ENCODE assay signal across 16 cellular contexts in genomic region chr2:241966671-241967070, GRCh38.
A peak's percentile ranks its signal among the peaks of the same experiment; 100 is the strongest.
DNase-seq lines count a peak whose midpoint lies in the region; ATAC-seq and TF ChIP-seq lines count a peak whose summit lies in the region.
"Had no signal": no experiment of that assay in that cellular context is flagged by ENCODE, and none has a peak within 500 bp of the region (broad histone marks: within the 10 kb centered on the region; RNA-seq: fewer than 3 reads in every experiment).

No MANE protein-coding gene starts in this region.

- peaks cover 2 to 15% of the 10 kb centered on the region in 2 experiments; a peak in 3 of 4 replicates for H3K4me1 ChIP-seq in SK-N-SH (ENCODE audit: control insufficient read depth in 1 of 2, insufficient read depth in 2 of 2, low read depth in 1 of 2, low read length in 1 of 2)
- peaks cover 11% of the 10 kb centered on the region; the same call in 1 of the 2 replicates for H3K4me1 ChIP-seq in GM23248 (ENCODE audit: insufficient read depth)

- no peaks in the 10 kb centered on the region for H3K79me2 ChIP-seq in SK-N-SH (ENCODE audit: insufficient read depth)
- H3K79me2 ChIP-seq in GM23248 (ENCODE audit: insufficient read depth): no peaks in the 10 kb centered on the region

- CTCF ChIA-PET in SK-N-SH (lab: Yijun Ruan, JAX): interaction anchor here (0.7 to 1.8 kb wide), 3 partner anchors 13 to 16 kb away, joined by 3 to 6 read pairs (median 3); no protein-coding TSS in a partner anchor

- WGBS in SK-N-SH (ENCODE audit: low lambda C conversion rate): 91% methylated on average over 7 of the region's 7 CpGs
- WGBS in GM23248 (ENCODE audit: low coverage in 1 of 2, low lambda C conversion rate in 2 of 2, missing lambda C conversion rate in 2 of 2), 2 experiments: 88 to 89% methylated on average over 7 of the region's 7 CpGs

- peak overlapping the region; percentile 79 for H3K4me3 Mint-ChIP-seq in activated naive CD8-positive, alpha-beta T cell
- no peak overlapping the region for H3K4me3 Mint-ChIP-seq in nephron

- peak overlapping the region; percentile 93 for H3K27ac Mint-ChIP-seq in activated naive CD8-positive, alpha-beta T cell
- H3K27ac Mint-ChIP-seq in nephron: peak overlapping the region in 2 of 3 experiments; percentile 68 to 78

- ATAC-seq in SK-N-SH treated with all-trans-retinoic acid at 6 μM for 48 hours (no peak), GM21723 (IDR thresholded peaks at IDR 0.05; ENCODE audit: unreplicated experiment) (no peak)

- no peaks in the 10 kb centered on the region for H4K20me1 ChIP-seq in SK-N-SH (ENCODE audit: insufficient read depth)
- no peaks in the 10 kb centered on the region for H4K20me1 ChIP-seq in GM23248 (ENCODE audit: insufficient read depth)

- no peaks in the 10 kb centered on the region for H3K27me3 ChIP-seq in SK-N-SH (ENCODE audit: insufficient read depth)
- H3K27me3 ChIP-seq in GM23248 (replicated peaks; ENCODE audit: insufficient read depth): no peaks in the 10 kb centered on the region; the same call in 1 of the 2 replicates
- H3K27me3 ChIP-seq: esophagus muscularis mucosa, Peyer's patch, tibial nerve had no signal

- H3K9me3 ChIP-seq in SK-N-SH (no peaks in the 10 kb centered on the region), GM23248 (ENCODE audit: low read depth) (no peaks in the 10 kb centered on the region)
- H3K9me3 ChIP-seq: esophagus muscularis mucosa, Peyer's patch, tibial nerve had no signal

- H3F3A ChIP-seq in SK-N-SH (replicated peaks; ENCODE audit: insufficient read depth): peaks cover 17% of the 10 kb centered on the region
- H3F3A ChIP-seq in GM23248 (ENCODE audit: insufficient read depth): peaks cover 11% of the 10 kb centered on the region; the same call in 1 of the 2 replicates

- H3K4me3 ChIP-seq in SK-N-SH (ENCODE audit: low read depth in 2 of 2, low read length in 1 of 2) (no peak overlapping the region; a peak in 1 of 4 replicates), GM23248 (no peak overlapping the region)

- H3K36me3 ChIP-seq in SK-N-SH (replicated peaks in 1 of 2; ENCODE audit: control insufficient read depth in 1 of 2, insufficient read depth in 2 of 2, low read length in 1 of 2) (no peaks in the 10 kb centered on the region), GM23248 (ENCODE audit: low read depth) (no peaks in the 10 kb centered on the region)
- H3K36me3 ChIP-seq: Peyer's patch had no signal

- peaks cover 6% of the 10 kb centered on the region for H3K36me3 Mint-ChIP-seq in activated naive CD8-positive, alpha-beta T cell
- peaks cover 7% of the 10 kb centered on the region for H3K36me3 Mint-ChIP-seq in nephron (ENCODE audit: low read depth)
- H3K36me3 Mint-ChIP-seq: mesothelial cell of epicardium had no signal

- TF ChIP-seq RAD21 in SK-N-SH (IDR thresholded peaks at IDR 0.05; ENCODE audit: low read length): no peak

- no peak for TF ChIP-seq EP300 in SK-N-SH (IDR thresholded peaks at IDR 0.05; ENCODE audit: borderline replicate concordance in 1 of 2, low read depth in 1 of 2, low read length in 1 of 2)

- no peaks in the 10 kb centered on the region for H3K27me3 Mint-ChIP-seq in activated naive CD8-positive, alpha-beta T cell
- H3K27me3 Mint-ChIP-seq in nephron (ENCODE audit: low read depth): peaks cover 4% of the 10 kb centered on the region

- DNase-seq in SK-N-SH: no peak
- DNase-seq in GM23248: no peak
- DNase-seq in NCI-H2081 treated with DMSO at 0.1 percent for 48 hours (lab: John Stamatoyannopoulos, UW): no peak
- no peak for DNase-seq in NCI-H524 (lab: John Stamatoyannopoulos, UW)
- DNase-seq: cerebellar nuclear complex, NCI-H1092, NCI-H510A had no signal

- no peaks in the 10 kb centered on the region for H3K9me3 Mint-ChIP-seq in activated naive CD8-positive, alpha-beta T cell (ENCODE audit: low read depth)
- H3K9me3 Mint-ChIP-seq in nephron: no peaks in the 10 kb centered on the region
- H3K9me3 Mint-ChIP-seq: mesothelial cell of epicardium had no signal

- H3K9me2 ChIP-seq in SK-N-SH: no peaks in the 10 kb centered on the region
- no peaks in the 10 kb centered on the region for H3K9me2 ChIP-seq in GM23248 (ENCODE audit: insufficient read depth)

- H3K27ac ChIP-seq in SK-N-SH (ENCODE audit: low read depth in 2 of 2, low read length in 1 of 2): peak overlapping the region in 1 of 2 experiments; percentile 76; a peak in 3 of 4 replicates
- H3K27ac ChIP-seq in GM23248: peak overlapping the region; percentile 48
- H3K27ac ChIP-seq: 22Rv1 had no signal

- POLR2A ChIA-PET in SK-N-SH (lab: Yijun Ruan, JAX): no interaction called here

- TF ChIP-seq CTCF in SK-N-SH (IDR thresholded peaks at IDR 0.05): no peak
- no peak for TF ChIP-seq CTCF in nephron (IDR thresholded peaks at IDR 0.05; ENCODE audit: unreplicated experiment in 3 of 3)

- H2AFZ ChIP-seq in SK-N-SH (ENCODE audit: low read depth) (no peak overlapping the region; the same call in 1 of the 2 replicates), GM23248 (no peak overlapping the region)

- H3K4me2 ChIP-seq in SK-N-SH (peak overlapping the region; percentile 73), GM23248 (ENCODE audit: unreplicated experiment) (no peak overlapping the region)

- no peak overlapping the region; the same call in 1 of the 2 replicates for H3K9ac ChIP-seq in SK-N-SH
- H3K9ac ChIP-seq in GM23248: no peak overlapping the region

- in situ Hi-C loops in GM23248 (cut with MboI): no loop called here

- peaks cover 29% of the 10 kb centered on the region for H3K4me1 Mint-ChIP-seq in activated naive CD8-positive, alpha-beta T cell (ENCODE audit: low read depth)
- H3K4me1 Mint-ChIP-seq in nephron: peaks cover 24% of the 10 kb centered on the region

TF ChIP-seq in SK-N-SH, 30 proteins besides CTCF, POLR2A, EP300 and RAD21:
- TF ChIP-seq ELF1 (IDR thresholded peaks at IDR 0.05): no peak
- no peak for TF ChIP-seq CHD2 (IDR thresholded peaks at IDR 0.05; ENCODE audit: low read length, partially characterized antibody)
- no peak for TF ChIP-seq ZBTB33 (IDR thresholded peaks at IDR 0.05; ENCODE audit: borderline replicate concordance, low read depth)
- no peak for TF ChIP-seq TAF1 (IDR thresholded peaks at IDR 0.05; ENCODE audit: borderline replicate concordance, low read depth, low read length)
TF ChIP-seq in SK-N-SH: peak in this region for 0.

TF ChIP-seq in SK-N-SH treated with all-trans-retinoic acid at 6 μM for 48 hours, 23 proteins besides CTCF, POLR2A, EP300 and RAD21:
- no peak for TF ChIP-seq ZFP30 (CRISPR knock-in tag; IDR thresholded peaks at IDR 0.05)
- no peak for TF ChIP-seq PPARA (CRISPR knock-in tag; IDR thresholded peaks at IDR 0.05; ENCODE audit: borderline replicate concordance)
- TF ChIP-seq ZNF70 (CRISPR knock-in tag; IDR thresholded peaks at IDR 0.05): no peak
- no peak for TF ChIP-seq GLIS3 (CRISPR knock-in tag; IDR thresholded peaks at IDR 0.05)
- TF ChIP-seq TCF4 (CRISPR knock-in tag; IDR thresholded peaks at IDR 0.05; ENCODE audit: borderline replicate concordance): no peak
- no peak for TF ChIP-seq SNAI2 (CRISPR knock-in tag; IDR thresholded peaks at IDR 0.05)
- TF ChIP-seq CSDC2 (CRISPR knock-in tag; IDR thresholded peaks at IDR 0.05): no peak
- no peak for TF ChIP-seq ISL1 (CRISPR knock-in tag; IDR thresholded peaks at IDR 0.05)
- TF ChIP-seq POU6F1 (CRISPR knock-in tag; IDR thresholded peaks at IDR 0.05; ENCODE audit: borderline replicate concordance, low read depth): no peak
- TF ChIP-seq PATZ1 (CRISPR knock-in tag; IDR thresholded peaks at IDR 0.05; ENCODE audit: borderline replicate concordance): no peak
- no peak for TF ChIP-seq ZNF565 (CRISPR knock-in tag; conservative IDR thresholded peaks at IDR 0.05; ENCODE audit: low read depth)
- TF ChIP-seq ZFP3 (CRISPR knock-in tag; IDR thresholded peaks at IDR 0.05): no peak
